Comparison of ENCODE assay signal across 8 cellular contexts in genomic region chr1:1290238-1290731, GRCh38. TPM values are rescaled to one million over a fixed set of nuclear protein-coding genes. Genes with fewer than 3 reads are reported as not detected.
A peak's percentile ranks its signal among the peaks of the same experiment; 100 is the strongest.
DNase-seq lines count a peak whose midpoint lies in the region; ATAC-seq and TF ChIP-seq lines count a peak whose summit lies in the region.

No MANE protein-coding gene starts in this region.

- no peak overlapping the region for H3K4me3 ChIP-seq in right atrium auricular region

- in situ Hi-C loops in SK-MEL-5 (cut with HindIII; ENCODE audit: low pct_unique_long_range_greater_than_20kb, low sequenced_read_pairs) = no loop called here

- H3K27ac ChIP-seq in right atrium auricular region = no peak overlapping the region

- peak; percentile 44 to 62 for ATAC-seq in activated naive CD4-positive, alpha-beta T cell treated with anti-CD3 and anti-CD28 coated beads, Interleukin-2, amount 50 U/mL, for 72 hours
- no peak for ATAC-seq in GM19455 (IDR thresholded peaks at IDR 0.05; ENCODE audit: unreplicated experiment)
- no peak for ATAC-seq in HG02642 (IDR thresholded peaks at IDR 0.05; ENCODE audit: poor library complexity, unreplicated experiment)

- H3K27ac Mint-ChIP-seq in activated naive CD4-positive, alpha-beta T cell treated with anti-CD3 and anti-CD28 coated beads, Interleukin-2, amount 50 U/mL, for 72 hours = no peak overlapping the region

- H3K36me3 ChIP-seq in right atrium auricular region = no peaks in the 10 kb centered on the region

- H3K9me3 ChIP-seq in right atrium auricular region = no peaks in the 10 kb centered on the region

- peaks cover 0 to 15% of the 10 kb centered on the region in 2 donors for H3K4me1 ChIP-seq in right atrium auricular region

- DNase-seq in AG09319 (ENCODE audit: extremely low read depth, low read depth) (no peak), GOT3 (lab: John Stamatoyannopoulos, UW) (peak; percentile 52), SK-MEL-5 (ENCODE audit: low read depth, low spot score) (peak; percentile 65), right atrium auricular region (ENCODE audit: low spot score) (no peak)
- DNase-seq in activated naive CD4-positive, alpha-beta T cell treated with anti-CD3 and anti-CD28 coated beads, Interleukin-2, amount 50 U/mL, for 72 hours (ENCODE audit: low spot score in 2 of 2) = peak in 1 of 2 donors; percentile 81
- peak; percentile 46 to 66 for DNase-seq in stimulated activated CD4-positive, alpha-beta T cell treated with anti-CD3 and anti-CD28 coated beads, Interleukin-1b, Interleukin-23, amount 100 ng/mL, for 4 hours (ENCODE audit: low read depth in 2 of 2)

- peak; percentile 73 for TF ChIP-seq CTCF in AG09319 (IDR thresholded peaks at IDR 0.05; ENCODE audit: low read depth, low read length)
- TF ChIP-seq CTCF in right atrium auricular region (IDR thresholded peaks at IDR 0.05) = peak; percentile 32 to 73

- no peaks in the 10 kb centered on the region for H3K9me3 Mint-ChIP-seq in activated naive CD4-positive, alpha-beta T cell treated with anti-CD3 and anti-CD28 coated beads, Interleukin-2, amount 50 U/mL, for 72 hours

- no peaks in the 10 kb centered on the region for H3K36me3 Mint-ChIP-seq in activated naive CD4-positive, alpha-beta T cell treated with anti-CD3 and anti-CD28 coated beads, Interleukin-2, amount 50 U/mL, for 72 hours

- peaks cover 0 to 8% of the 10 kb centered on the region in 2 donors for H3K27me3 ChIP-seq in right atrium auricular region

RNA-seq across cellular contexts. Expression of gene SCNN1D, which starts 10.0 kb away (rescaled TPM):
- 0.71 and 1.3 TPM in 2 replicates for total RNA-seq in SK-MEL-5 (2014; rRNA removed; shearing (Covaris generic))
- polyA plus RNA-seq in SK-MEL-5 (2015; cell fraction: cytosol; rRNA removed) = 0.92 and 1.6 TPM in 2 replicates
- polyA plus RNA-seq in SK-MEL-5 (2015; cell fraction: nucleus; rRNA removed) = 21.5 and 23.3 TPM in 2 replicates
- 10 to 100 TPM in 1 of 2 donors, 1 to 10 TPM in 1; 3.2 to 11.7 TPM for total RNA-seq in activated naive CD4-positive, alpha-beta T cell treated with anti-CD3 and anti-CD28 coated beads, Interleukin-2, amount 50 U/mL, for 72 hours
- under 1 TPM; 0.59 to 0.79 TPM for total RNA-seq in right atrium auricular region

RNA-seq across cellular contexts. Expression of gene UBE2J2, which starts 16.6 kb away (rescaled TPM):
- 37.8 and 41.9 TPM in 2 replicates for total RNA-seq in SK-MEL-5 (2014; rRNA removed; shearing (Covaris generic))
- 46.7 and 50.9 TPM in 2 replicates for polyA plus RNA-seq in SK-MEL-5 (2015; cell fraction: cytosol; rRNA removed)
- polyA plus RNA-seq in SK-MEL-5 (2015; cell fraction: nucleus; rRNA removed) = 29.1 and 39.5 TPM in 2 replicates
- total RNA-seq in activated naive CD4-positive, alpha-beta T cell treated with anti-CD3 and anti-CD28 coated beads, Interleukin-2, amount 50 U/mL, for 72 hours = 10 to 100 TPM; 59.4 to 80.5 TPM
- 10 to 100 TPM; 27.5 to 33.5 TPM for total RNA-seq in right atrium auricular region

RNA-seq across cellular contexts. Expression of gene ACAP3, which starts 17.4 kb away (rescaled TPM):
- 14.2 and 14.5 TPM in 2 replicates for total RNA-seq in SK-MEL-5 (2014; rRNA removed; shearing (Covaris generic))
- polyA plus RNA-seq in SK-MEL-5 (2015; cell fraction: cytosol; rRNA removed) = 19.2 and 21.2 TPM in 2 replicates
- polyA plus RNA-seq in SK-MEL-5 (2015; cell fraction: nucleus; rRNA removed) = 185 and 234 TPM in 2 replicates
- 10 to 100 TPM; 38.3 to 52.4 TPM for total RNA-seq in activated naive CD4-positive, alpha-beta T cell treated with anti-CD3 and anti-CD28 coated beads, Interleukin-2, amount 50 U/mL, for 72 hours
- total RNA-seq in right atrium auricular region = 10 to 100 TPM; 19.5 to 20.4 TPM

RNA-seq across cellular contexts. Expression of gene PUSL1, which starts 18.1 kb away (rescaled TPM):
- total RNA-seq in SK-MEL-5 (2014; rRNA removed; shearing (Covaris generic)) = 9.9 and 15.5 TPM in 2 replicates
- 33.7 and 35.3 TPM in 2 replicates for polyA plus RNA-seq in SK-MEL-5 (2015; cell fraction: cytosol; rRNA removed)
- 14.8 and 27.4 TPM in 2 replicates for polyA plus RNA-seq in SK-MEL-5 (2015; cell fraction: nucleus; rRNA removed)
- 10 to 100 TPM; 15.1 to 39.5 TPM for total RNA-seq in activated naive CD4-positive, alpha-beta T cell treated with anti-CD3 and anti-CD28 coated beads, Interleukin-2, amount 50 U/mL, for 72 hours
- total RNA-seq in right atrium auricular region = 10 to 100 TPM; 14.5 to 24.8 TPM

RNA-seq across cellular contexts. Expression of gene INTS11, which starts 34.2 kb away (rescaled TPM):
- 60.1 and 63.5 TPM in 2 replicates for total RNA-seq in SK-MEL-5 (2014; rRNA removed; shearing (Covaris generic))
- 72.2 and 76.2 TPM in 2 replicates for polyA plus RNA-seq in SK-MEL-5 (2015; cell fraction: cytosol; rRNA removed)
- 384 and 408 TPM in 2 replicates for polyA plus RNA-seq in SK-MEL-5 (2015; cell fraction: nucleus; rRNA removed)
- total RNA-seq in activated naive CD4-positive, alpha-beta T cell treated with anti-CD3 and anti-CD28 coated beads, Interleukin-2, amount 50 U/mL, for 72 hours = 100 to 1,000 TPM; 119 to 142 TPM
- 10 to 100 TPM; 59.6 to 65.2 TPM for total RNA-seq in right atrium auricular region

Comparison
In these comparisons a context has a peak if more than half of its experiments do, and no peak if none do; other contexts are left out.
1. DNase-seq: peak in GOT3 (single experiment), SK-MEL-5 (single experiment) and stimulated activated CD4-positive, alpha-beta T cell treated with anti-CD3 and anti-CD28 coated beads, Interleukin-1b, Interleukin-23, amount 100 ng/mL, for 4 hours (2 of 2); none in AG09319 (single experiment) and right atrium auricular region (single experiment).
2. ATAC-seq: peak in activated naive CD4-positive, alpha-beta T cell treated with anti-CD3 and anti-CD28 coated beads, Interleukin-2, amount 50 U/mL, for 72 hours (2 of 2); none in GM19455 (single experiment) and HG02642 (single experiment).